Comparison of ENCODE assay signal across 17 cellular contexts in genomic region chr12:78118036-78118435, GRCh38.
DNase-seq lines count a peak whose midpoint lies in the region; ATAC-seq and TF ChIP-seq lines count a peak whose summit lies in the region.
"Had no signal": no experiment of that assay in that cellular context is flagged by ENCODE, and none has a peak within 500 bp of the region (broad histone marks: within the 10 kb centered on the region; RNA-seq: fewer than 3 reads in every experiment).

No MANE protein-coding gene starts in this region.

- no peak overlapping the region for H3K4me2 ChIP-seq in OCI-LY1 (ENCODE audit: low read length)

- H3F3A ChIP-seq in OCI-LY1 (ENCODE audit: insufficient read depth, low read length): no peaks in the 10 kb centered on the region

- peaks cover 0 to 13% (median 5%) of the 10 kb centered on the region in 6 donors for H3K9me3 Mint-ChIP-seq in immature natural killer cell

- H2AFZ ChIP-seq in OCI-LY1 (ENCODE audit: low read length): no peak overlapping the region

- DNase-seq in ACHN (peak; percentile 20), GM13977 (ENCODE audit: low spot score) (no peak), fibroblast of mammary gland (ENCODE audit: low read depth) (no peak), immature natural killer cell (no peak), omental fat pad (ENCODE audit: low spot score) (no peak), heart right ventricle (no peak), SKM-1 (lab: John Stamatoyannopoulos, UW; ENCODE audit: unreplicated experiment) (no peak)
- DNase-seq: activated CD8-positive, alpha-beta memory T cell treated with anti-CD3 and anti-CD28 coated beads for 24 hours; activated naive CD4-positive, alpha-beta T cell treated with anti-CD3 and anti-CD28 coated beads for 36 hours; glutamatergic neuron; left lung; MM.1S; NCI-H446 treated with DMSO at 0.1 percent for 48 hours had no signal

- in situ Hi-C loops in ACHN (cut with HindIII; ENCODE audit: low pct_ligation_motif_present, low pct_unique_long_range_greater_than_20kb, low sequenced_read_pairs): no loop called here
- in situ Hi-C loops in GM13977 (cut with MboI; ENCODE audit: low pct_unique_long_range_greater_than_20kb, low sequenced_read_pairs, unreplicated experiment): no loop called here

- WGBS in heart right ventricle, 2 donors: 77 to 84% methylated on average over 6 of the region's 6 CpGs

- H3K36me3 ChIP-seq in OCI-LY1 (ENCODE audit: insufficient read depth, low read length) (no peaks in the 10 kb centered on the region), heart right ventricle (peaks cover 0 to 17% (median 0%) of the 10 kb centered on the region in 9 donors)
- H3K36me3 ChIP-seq: breast epithelium, left lung had no signal

- H3K9me3 ChIP-seq in OCI-LY1 (ENCODE audit: low read length) (no peaks in the 10 kb centered on the region; the same call in 1 of the 2 replicates), heart right ventricle (peaks cover 0 to 15% (median under 1%) of the 10 kb centered on the region in 11 donors)

- H3K9me2 ChIP-seq in OCI-LY1 (ENCODE audit: low read depth, low read length): no peaks in the 10 kb centered on the region

- H3K79me2 ChIP-seq in OCI-LY1 (ENCODE audit: insufficient read depth, low read length): no peaks in the 10 kb centered on the region

- ATAC-seq in omental fat pad (ENCODE audit: low FRiP score) (no peak), heart right ventricle (no peak)
- ATAC-seq: left lung had no signal

- no peaks in the 10 kb centered on the region for H3K36me3 Mint-ChIP-seq in immature natural killer cell

- H3K27ac ChIP-seq in OCI-LY1 (ENCODE audit: low read depth, low read length, poor library complexity, severe bottlenecking) (no peak overlapping the region), heart right ventricle (no peak overlapping the region)
- H3K27ac ChIP-seq: breast epithelium, left lung had no signal

- H4K20me1 ChIP-seq in OCI-LY1 (ENCODE audit: insufficient read depth, low read length): no peaks in the 10 kb centered on the region

- H3K4me3 ChIP-seq in OCI-LY1 (ENCODE audit: low read depth, low read length, poor library complexity, severe bottlenecking) (no peak overlapping the region), fibroblast of mammary gland (ENCODE audit: control insufficient read depth, low read depth, low read length) (no peak overlapping the region), heart right ventricle (no peak overlapping the region)
- H3K4me3 ChIP-seq: breast epithelium, left lung had no signal

- H3K27me3 ChIP-seq in OCI-LY1 (ENCODE audit: insufficient read depth, low read length): no peaks in the 10 kb centered on the region
- no peaks in the 10 kb centered on the region for H3K27me3 ChIP-seq in heart right ventricle
- H3K27me3 ChIP-seq: breast epithelium, left lung had no signal

- intact Hi-C loops in heart right ventricle (cut with DNase I): loop anchor here in 1 of 10 donors (5.0 kb wide), 1 partner anchor 121 kb away; no protein-coding TSS in a partner anchor

- H3K4me1 ChIP-seq in OCI-LY1 (ENCODE audit: insufficient read depth, low read length, severe bottlenecking) (no peaks in the 10 kb centered on the region), heart right ventricle (no peaks in the 10 kb centered on the region)
- H3K4me1 ChIP-seq: breast epithelium, left lung had no signal

- no peak overlapping the region for H3K4me3 Mint-ChIP-seq in immature natural killer cell
- H3K4me3 Mint-ChIP-seq: activated naive CD4-positive, alpha-beta T cell treated with anti-CD3 and anti-CD28 coated beads for 36 hours; nephron; stimulated activated naive CD8-positive, alpha-beta T cell treated with anti-CD3 and anti-CD28 coated beads, Interleukin-15, Interleukin-2, amounts not matched to agents 100 ng/mL and 50 ng/mL, for 24 hours had no signal

- peak; percentile 8 for TF ChIP-seq CTCF in GM13977 (IDR thresholded peaks at IDR 0.05; ENCODE audit: extremely low read depth, insufficient read depth, missing control alignments)
- TF ChIP-seq CTCF in OCI-LY1 (IDR thresholded peaks at IDR 0.05; ENCODE audit: low read length): peak; percentile 44
- TF ChIP-seq CTCF in fibroblast of mammary gland (conservative IDR thresholded peaks at IDR 0.05; ENCODE audit: control insufficient read depth, insufficient read depth, low read depth, low read length): peak; percentile 20
- no peak for TF ChIP-seq CTCF in omental fat pad (IDR thresholded peaks at IDR 0.05)
- no peak for TF ChIP-seq CTCF in heart right ventricle (IDR thresholded peaks at IDR 0.05)

- no peaks in the 10 kb centered on the region for H3K4me1 Mint-ChIP-seq in immature natural killer cell
- H3K4me1 Mint-ChIP-seq: nephron had no signal

- no peak overlapping the region for H3K27ac Mint-ChIP-seq in immature natural killer cell
- H3K27ac Mint-ChIP-seq: activated naive CD4-positive, alpha-beta T cell treated with anti-CD3 and anti-CD28 coated beads for 36 hours; nephron; stimulated activated naive CD8-positive, alpha-beta T cell treated with anti-CD3 and anti-CD28 coated beads, Interleukin-15, Interleukin-2, amounts not matched to agents 100 ng/mL and 50 ng/mL, for 24 hours had no signal

- H3K9ac ChIP-seq in OCI-LY1 (ENCODE audit: low read length): no peak overlapping the region

- no peaks in the 10 kb centered on the region for H3K27me3 Mint-ChIP-seq in immature natural killer cell (ENCODE audit: low read depth in 3 of 3)
- H3K27me3 Mint-ChIP-seq: stimulated activated naive CD8-positive, alpha-beta T cell treated with anti-CD3 and anti-CD28 coated beads, Interleukin-15, Interleukin-2, amounts not matched to agents 100 ng/mL and 50 ng/mL, for 24 hours had no signal

Comparison
In these comparisons a context has a peak if more than half of its experiments do, and no peak if none do; other contexts are left out.
1. CTCF ChIP-seq: peak in GM13977 (single experiment), OCI-LY1 (single experiment) and fibroblast of mammary gland (single experiment); none in omental fat pad (0 of 3) and heart right ventricle (0 of 9).